Comparison of ENCODE assay signal across 12 cellular contexts in genomic region chr5:37834542-37835399, GRCh38. TPM values are rescaled to one million over a fixed set of nuclear protein-coding genes. Genes with fewer than 3 reads are reported as not detected.
DNase-seq lines count a peak whose midpoint lies in the region; ATAC-seq and TF ChIP-seq lines count a peak whose summit lies in the region.
"Had no signal": no experiment of that assay in that cellular context is flagged by ENCODE, and none has a peak within 500 bp of the region (broad histone marks: within the 10 kb centered on the region; RNA-seq: fewer than 3 reads in every experiment).

No MANE protein-coding gene starts in this region.

- TF ChIP-seq CTCF in A673 (conservative IDR thresholded peaks at IDR 0.05; ENCODE audit: low read depth, low read length), result no peak
- TF ChIP-seq CTCF in endothelial cell (IDR thresholded peaks at IDR 0.05; ENCODE audit: unreplicated experiment), result no peak
- TF ChIP-seq CTCF in neural crest cell (conservative IDR thresholded peaks at IDR 0.05), result no peak

- intact Hi-C loops in A673 (cut with micrococcal nuclease; ENCODE audit: unreplicated experiment), result loop anchor here (5.0 kb wide), 2 partner anchors 257 to 422 kb away; no protein-coding TSS in a partner anchor

- H3K36me3 Mint-ChIP-seq in endothelial cell (ENCODE audit: low read depth, unreplicated experiment) (no peaks in the 10 kb centered on the region), neural crest cell (ENCODE audit: low read depth) (no peaks in the 10 kb centered on the region)

- no peak for ATAC-seq in HG03469 (IDR thresholded peaks at IDR 0.05; ENCODE audit: unreplicated experiment)
- ATAC-seq: activated CD4-positive, CD25-positive, alpha-beta regulatory T cell treated with anti-CD3 and anti-CD28 coated beads, Interleukin-2, amount 50 U/mL, for 24 hours had no signal

- no peaks in the 10 kb centered on the region for H3K9me3 ChIP-seq in A673 (ENCODE audit: low read depth, low read length, poor library complexity, severe bottlenecking)

- POLR2A ChIA-PET in A673 (lab: Charles Lee; ENCODE audit: low non-redundant PET), result no interaction called here

- DNase-seq in A673 (ENCODE audit: low spot score), result no peak
- DNase-seq in M059J (ENCODE audit: low read depth), result peak; percentile 24
- peak; percentile 35 for DNase-seq in endothelial cell (ENCODE audit: low spot score)
- DNase-seq in neural crest cell (ENCODE audit: low read depth, low spot score), result no peak
- DNase-seq in NCI-H774 (lab: John Stamatoyannopoulos, UW), result no peak
- no peak for DNase-seq in NCI-H345 treated with DMSO at 0.1 percent for 48 hours (lab: John Stamatoyannopoulos, UW; ENCODE audit: unreplicated experiment)
- DNase-seq in UCSD-AML1 (lab: John Stamatoyannopoulos, UW; ENCODE audit: unreplicated experiment), result no peak
- DNase-seq: activated effector memory CD4-positive, alpha-beta T cell treated with anti-CD3 and anti-CD28 coated beads, Interleukin-2, amount 50 U/mL, for 16 hours; effector memory CD4-positive, alpha-beta T cell had no signal

- H3K27me3 ChIP-seq in A673 (replicated peaks; ENCODE audit: insufficient read depth, low read depth, low read length, poor library complexity), result no peaks in the 10 kb centered on the region

- H3K27ac Mint-ChIP-seq in endothelial cell (ENCODE audit: unreplicated experiment), result no peak overlapping the region
- H3K27ac Mint-ChIP-seq in neural crest cell (ENCODE audit: unreplicated experiment), result no peak overlapping the region

- peak overlapping the region; percentile 46 for H3K27ac ChIP-seq in A673 (ENCODE audit: low read depth, low read length, poor library complexity, severe bottlenecking)
- H3K27ac ChIP-seq: skin epidermis had no signal

- peak overlapping the region; percentile 56 for H3K4me3 Mint-ChIP-seq in endothelial cell (ENCODE audit: unreplicated experiment)
- peak overlapping the region; percentile 78 for H3K4me3 Mint-ChIP-seq in neural crest cell

- no TSS peak for BruUV-seq in A673 (replicated peaks; lab: Mats Ljungman, UMichigan)

- no peaks in the 10 kb centered on the region for H3K9me3 Mint-ChIP-seq in endothelial cell (ENCODE audit: unreplicated experiment)
- no peaks in the 10 kb centered on the region for H3K9me3 Mint-ChIP-seq in neural crest cell

- H3K4me1 ChIP-seq in A673 (ENCODE audit: insufficient read depth, low read length, poor library complexity, severe bottlenecking), result peaks cover 40% of the 10 kb centered on the region

- H3K4me1 Mint-ChIP-seq in endothelial cell (ENCODE audit: unreplicated experiment) (peaks cover 24% of the 10 kb centered on the region), neural crest cell (peaks cover 26% of the 10 kb centered on the region)

- no peak overlapping the region for H3K4me3 ChIP-seq in A673 (ENCODE audit: low read depth, low read length, poor library complexity, severe bottlenecking)
- H3K4me3 ChIP-seq: skin epidermis had no signal

- peaks cover 28% of the 10 kb centered on the region for H3K27me3 Mint-ChIP-seq in endothelial cell (ENCODE audit: unreplicated experiment)
- peaks cover 95% of the 10 kb centered on the region for H3K27me3 Mint-ChIP-seq in neural crest cell (ENCODE audit: low read depth)

- H3K36me3 ChIP-seq in A673 (ENCODE audit: insufficient read depth, low read length, poor library complexity, severe bottlenecking), result no peaks in the 10 kb centered on the region

- CTCF ChIA-PET in A673 (lab: Charles Lee), result interaction anchor here (0.7 kb wide), 1 partner anchor 60 kb away, joined by 7 read pairs; no protein-coding TSS in a partner anchor

RNA-seq across cellular contexts. Expression of gene GDNF, which starts 5.1 kb away (rescaled TPM):
- total RNA-seq in A673 (2021) (14.7 and 18.4 TPM in 2 replicates), endothelial cell (ENCODE audit: unreplicated experiment) (not detected), neural crest cell (0.30 and 0.65 TPM in 2 replicates)
- 0.05 TPM in 1 of 2 replicates, not detected in the other for total RNA-seq in M059J (2014; rRNA removed; shearing (Covaris generic))

Comparison
In these comparisons a context has a peak if more than half of its experiments do, and no peak if none do; other contexts are left out.
1. DNase-seq: peak in M059J (single experiment) and endothelial cell (single experiment); none in A673 (single experiment), neural crest cell (single experiment), NCI-H774 (single experiment), NCI-H345 treated with DMSO at 0.1 percent for 48 hours (single experiment) and UCSD-AML1 (single experiment).